9 cellular contexts compared by ENCODE assay signal in the genomic region with DNA sequence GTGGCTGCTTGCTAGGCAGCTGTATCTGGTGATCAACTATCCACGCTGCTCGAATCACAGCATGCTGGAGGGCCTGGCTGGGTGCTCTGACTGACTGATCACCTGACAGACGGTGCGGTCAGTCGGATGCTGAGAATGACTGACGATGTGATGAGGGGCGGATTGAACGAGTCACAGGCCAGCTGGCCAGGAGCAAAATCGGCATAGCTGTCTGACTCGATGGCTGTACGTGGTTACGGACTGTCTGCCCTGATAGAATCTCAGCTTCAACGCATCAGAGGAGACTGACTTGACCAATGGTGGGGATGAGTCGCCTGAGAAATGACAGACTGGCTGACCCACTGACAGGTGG. TPM values are rescaled to one million over a fixed set of nuclear protein-coding genes. Genes with fewer than 3 reads are reported as not detected.
DNase-seq lines count a peak whose midpoint lies in the region; ATAC-seq and TF ChIP-seq lines count a peak whose summit lies in the region.
"Had no signal": no experiment of that assay in that cellular context is flagged by ENCODE, and none has a peak within 500 bp of the region (broad histone marks: within the 10 kb centered on the region; RNA-seq: fewer than 3 reads in every experiment).

No MANE protein-coding gene starts in this region.

- peaks cover 23% of the 10 kb centered on the region for H3K36me3 ChIP-seq in HAP-1 (replicated peaks)

- no peak for ATAC-seq in activated CD4-positive, alpha-beta T cell treated with anti-CD3 and anti-CD28 coated beads for 36 hours
- ATAC-seq in activated B cell treated with CpG ODN at 0.5 μM for 24 hours (ENCODE audit: low read depth): no peak

- intact Hi-C loops in activated CD4-positive, alpha-beta T cell treated with anti-CD3 and anti-CD28 coated beads for 36 hours (cut with DNase I, micrococcal nuclease): loop anchor here in 1 of 2 experiments (5.0 kb wide), 3 partner anchors 118 to 572 kb away; partner anchors contain the start of genes FTSJ1 and PPP1R3F
- intact Hi-C loops in activated B cell treated with CpG ODN at 0.5 μM for 24 hours (cut with micrococcal nuclease): no loop called here

- no peak for DNase-seq in activated CD4-positive, alpha-beta T cell treated with anti-CD3 and anti-CD28 coated beads for 36 hours
- no peak for DNase-seq in activated CD4-positive, alpha-beta T cell treated with anti-CD3 and anti-CD28 coated beads, Interleukin-2, amount 50 U/mL, for 1 hour
- DNase-seq in activated B cell treated with CpG ODN at 0.5 μM for 24 hours (no peak), immature natural killer cell (no peak), substantia nigra (lab: John Stamatoyannopoulos, UW) (peak in 8 of 49 donors; percentile 5 to 29 (median 12)), HAP-1 (ENCODE audit: low spot score in 2 of 2) (no peak), A172 (ENCODE audit: low spot score) (no peak)
- no peak for DNase-seq in effector CD8-positive, alpha-beta T cell (lab: John Stamatoyannopoulos, UW)
- DNase-seq: SHP77 treated with DMSO at 0.1 percent for 48 hours had no signal

- in situ Hi-C loops in HAP-1 (cut with MboI; ENCODE audit: low sequenced_read_pairs): no loop called here

- peaks cover 15% of the 10 kb centered on the region for H3K4me1 Mint-ChIP-seq in activated CD4-positive, alpha-beta T cell treated with anti-CD3 and anti-CD28 coated beads for 36 hours
- H3K4me1 Mint-ChIP-seq in activated B cell treated with CpG ODN at 0.5 μM for 24 hours (peaks cover 19% of the 10 kb centered on the region), immature natural killer cell (peaks cover 21 to 26% of the 10 kb centered on the region in 2 donors)

- no peaks in the 10 kb centered on the region for H3K9me3 Mint-ChIP-seq in activated CD4-positive, alpha-beta T cell treated with anti-CD3 and anti-CD28 coated beads for 36 hours (ENCODE audit: low read depth)
- H3K9me3 Mint-ChIP-seq in activated B cell treated with CpG ODN at 0.5 μM for 24 hours (no peaks in the 10 kb centered on the region), immature natural killer cell (no peaks in the 10 kb centered on the region)

- POLR2A ChIA-PET in activated CD4-positive, alpha-beta T cell treated with anti-CD3 and anti-CD28 coated beads for 36 hours (lab: Charles Lee): interaction anchor here (0.7 to 1.5 kb wide), 5 partner anchors 10 to 43 kb away, joined by 3 to 15 read pairs (median 3); partner anchors contain the start of gene WAS
- POLR2A ChIA-PET in activated B cell treated with CpG ODN at 0.5 μM for 24 hours (lab: Charles Lee): interaction anchor here (1.5 to 2.2 kb wide), 7 partner anchors 11 to 202 kb away, joined by 4 to 20 read pairs (median 10); partner anchors contain the start of genes HDAC6, PQBP1, RBM3 and TIMM17B

- peaks cover 23% of the 10 kb centered on the region for H3K36me3 Mint-ChIP-seq in activated CD4-positive, alpha-beta T cell treated with anti-CD3 and anti-CD28 coated beads for 36 hours (ENCODE audit: low read depth)
- peaks cover 24% of the 10 kb centered on the region for H3K36me3 Mint-ChIP-seq in activated B cell treated with CpG ODN at 0.5 μM for 24 hours (ENCODE audit: low read depth)
- H3K36me3 Mint-ChIP-seq in immature natural killer cell: peaks cover 0 to 5% (median 4%) of the 10 kb centered on the region in 3 donors

- H3K27me3 Mint-ChIP-seq in activated CD4-positive, alpha-beta T cell treated with anti-CD3 and anti-CD28 coated beads for 36 hours: no peaks in the 10 kb centered on the region
- no peaks in the 10 kb centered on the region for H3K27me3 Mint-ChIP-seq in activated B cell treated with CpG ODN at 0.5 μM for 24 hours
- H3K27me3 Mint-ChIP-seq in immature natural killer cell (ENCODE audit: low read depth in 3 of 3): peaks cover 3 to 7% (median 6%) of the 10 kb centered on the region in 3 donors

- H3K27ac ChIP-seq in substantia nigra (ENCODE audit: low read depth, low read length, poor library complexity, severe bottlenecking): peak overlapping the region; percentile 90

- peaks cover 14% of the 10 kb centered on the region for H3K4me1 ChIP-seq in HAP-1

- H3K4me3 Mint-ChIP-seq in activated CD4-positive, alpha-beta T cell treated with anti-CD3 and anti-CD28 coated beads for 36 hours: peak overlapping the region; percentile 91
- H3K4me3 Mint-ChIP-seq in activated B cell treated with CpG ODN at 0.5 μM for 24 hours (peak overlapping the region; percentile 88), immature natural killer cell (peak overlapping the region; percentile 87 to 96 (median 90))

- CTCF ChIA-PET in activated CD4-positive, alpha-beta T cell treated with anti-CD3 and anti-CD28 coated beads for 36 hours (lab: Charles Lee): interaction anchor here (0.8 kb wide), 1 partner anchor 47 kb away, joined by 3 read pairs; no protein-coding TSS in a partner anchor
- CTCF ChIA-PET in activated B cell treated with CpG ODN at 0.5 μM for 24 hours (lab: Charles Lee): no interaction called here

- no peak for TF ChIP-seq CTCF in activated B cell treated with CpG ODN at 0.5 μM for 24 hours (IDR thresholded peaks at IDR 0.05)

- peak overlapping the region; percentile 87 for H3K27ac Mint-ChIP-seq in activated CD4-positive, alpha-beta T cell treated with anti-CD3 and anti-CD28 coated beads for 36 hours
- peak overlapping the region; percentile 91 for H3K27ac Mint-ChIP-seq in activated B cell treated with CpG ODN at 0.5 μM for 24 hours
- H3K27ac Mint-ChIP-seq in immature natural killer cell: peak overlapping the region; percentile 91 to 98 (median 96)

- no peak overlapping the region for H3K4me3 ChIP-seq in HAP-1

- H3K27me3 ChIP-seq in HAP-1 (ENCODE audit: low read depth): no peaks in the 10 kb centered on the region

- no peaks in the 10 kb centered on the region for H3K9me3 ChIP-seq in HAP-1

RNA-seq across cellular contexts. Expression of gene SUV39H1, which starts 1.0 kb away (rescaled TPM):
- total RNA-seq in activated CD4-positive, alpha-beta T cell treated with anti-CD3 and anti-CD28 coated beads for 36 hours: 10 to 100 TPM; 30.8 to 31.7 TPM
- total RNA-seq in activated B cell treated with CpG ODN at 0.5 μM for 24 hours: 9.1 and 10.8 TPM in 2 replicates
- polyA plus RNA-seq in immature natural killer cell: 10 to 100 TPM; 13.0 to 18.5 (median 16.4) TPM
- 18.4 and 18.9 TPM in 2 replicates for total RNA-seq in A172 (2014; rRNA removed; shearing (Covaris generic))

RNA-seq across cellular contexts. Expression of gene WAS, which starts 11.9 kb away (rescaled TPM):
- total RNA-seq in activated CD4-positive, alpha-beta T cell treated with anti-CD3 and anti-CD28 coated beads for 36 hours: 100 to 1,000 TPM in 1 of 2 experiments, 10 to 100 TPM in 1; 85.9 to 102 TPM
- 101 and 102 TPM in 2 replicates for total RNA-seq in activated B cell treated with CpG ODN at 0.5 μM for 24 hours
- 10 to 100 TPM; 15.2 to 43.0 (median 18.3) TPM for polyA plus RNA-seq in immature natural killer cell
- total RNA-seq in A172 (2014; rRNA removed; shearing (Covaris generic)): 0.62 and 3.6 TPM in 2 replicates

Comparison
In these comparisons a context has a peak if more than half of its experiments do, and no peak if none do; other contexts are left out.
1. RNA of gene WAS, which starts 11.9 kb away (total RNA-seq): 101 to 102 TPM in activated B cell treated with CpG ODN at 0.5 μM for 24 hours and 85.9 to 102 TPM in activated CD4-positive, alpha-beta T cell treated with anti-CD3 and anti-CD28 coated beads for 36 hours; 0.62 to 3.6 TPM in A172; every median in the first group is over 10 times any median in the second.
2. Peak in every context shown above with its lines, with median percentiles within 50 percentile points of each other: H3K27ac Mint-ChIP-seq and H3K4me3 Mint-ChIP-seq.